In genomic region chr3:44337253-44337652, GRCh38 we compare ENCODE assay signal across 8 cellular contexts. TPM values are rescaled to one million over a fixed set of nuclear protein-coding genes. Genes with fewer than 3 reads are reported as not detected.
DNase-seq lines count a peak whose midpoint lies in the region; ATAC-seq, FAIRE-seq and TF ChIP-seq lines count a peak whose summit lies in the region.

No MANE protein-coding gene starts in this region.

- peak in 1 of 3 experiments; percentile 9 for TF ChIP-seq CTCF in keratinocyte (optimal IDR thresholded peaks at IDR 0.05 in 1 of 3, IDR thresholded peaks at IDR 0.05 in 1 of 3, conservative IDR thresholded peaks at IDR 0.05 in 1 of 3; ENCODE audit: extremely low read depth in 1 of 3, insufficient read depth in 2 of 3, low read length in 3 of 3)

- peaks cover 6% of the 10 kb centered on the region for H3K27me3 ChIP-seq in keratinocyte (ENCODE audit: control insufficient read depth, extremely low read depth, insufficient read depth, low read length)

- peaks cover 11% of the 10 kb centered on the region for H3K27me3 Mint-ChIP-seq in activated CD4-positive, alpha-beta T cell treated with anti-CD3 and anti-CD28 coated beads, Interleukin-2, amount 10 ng/mL, durations not matched to agents 24 days and 14 days
- peaks cover 3% of the 10 kb centered on the region for H3K27me3 Mint-ChIP-seq in activated naive CD8-positive, alpha-beta T cell

- no peaks in the 10 kb centered on the region for H3K9me3 Mint-ChIP-seq in activated CD4-positive, alpha-beta T cell treated with anti-CD3 and anti-CD28 coated beads, Interleukin-2, amount 10 ng/mL, durations not matched to agents 24 days and 14 days
- H3K9me3 Mint-ChIP-seq in activated naive CD8-positive, alpha-beta T cell (ENCODE audit: low read depth) = no peaks in the 10 kb centered on the region

- peak overlapping the region in 2 of 3 experiments; percentile 86 to 96 for H3K4me3 ChIP-seq in keratinocyte (ENCODE audit: control insufficient read depth in 2 of 3, extremely low read depth in 1 of 3, insufficient read depth in 2 of 3, low read depth in 1 of 3, low read length in 3 of 3)

- H3K79me2 ChIP-seq in keratinocyte (ENCODE audit: control insufficient read depth, insufficient read depth, low read length) = peaks cover 25% of the 10 kb centered on the region

- H3K36me3 Mint-ChIP-seq in activated CD4-positive, alpha-beta T cell treated with anti-CD3 and anti-CD28 coated beads, Interleukin-2, amount 10 ng/mL, durations not matched to agents 24 days and 14 days (ENCODE audit: low read depth) = peaks cover 6% of the 10 kb centered on the region
- H3K36me3 Mint-ChIP-seq in activated naive CD8-positive, alpha-beta T cell = no peaks in the 10 kb centered on the region

- dilution Hi-C loops in keratinocyte (cut with MboI; ENCODE audit: extremely low pct_ligation_motif_present, low sequenced_read_pairs) = no loop called here

- no peaks in the 10 kb centered on the region for H3K9me3 ChIP-seq in keratinocyte (ENCODE audit: control insufficient read depth, low read depth, low read length)

- H2AFZ ChIP-seq in keratinocyte (ENCODE audit: control insufficient read depth, low read length) = peak overlapping the region; percentile 86

- peaks cover 2% of the 10 kb centered on the region for H3K9me1 ChIP-seq in keratinocyte (ENCODE audit: control insufficient read depth, extremely low read depth, insufficient read depth, low read length)

- FAIRE-seq in keratinocyte (lab: Jason Lieb, UNC) = no peak

- H3K27ac ChIP-seq in keratinocyte (ENCODE audit: control insufficient read depth, insufficient read depth, low read length) (no peak overlapping the region), temporal lobe (ENCODE audit: low read depth, low read length) (peak overlapping the region; percentile 87)

- peak overlapping the region; percentile 95 for H3K9ac ChIP-seq in keratinocyte (ENCODE audit: control insufficient read depth, extremely low read depth, insufficient read depth, low read length)

- peak overlapping the region; percentile 100 for H3K4me3 Mint-ChIP-seq in activated CD4-positive, alpha-beta T cell treated with anti-CD3 and anti-CD28 coated beads, Interleukin-2, amount 10 ng/mL, durations not matched to agents 24 days and 14 days
- peak overlapping the region; percentile 97 for H3K4me3 Mint-ChIP-seq in activated naive CD8-positive, alpha-beta T cell

- H3K4me2 ChIP-seq in keratinocyte (ENCODE audit: control insufficient read depth, extremely low read depth, insufficient read depth, low read depth, low read length) = peak overlapping the region; percentile 95

- ATAC-seq in GM21737 (IDR thresholded peaks at IDR 0.05; ENCODE audit: unreplicated experiment) (no peak), GM21447 (IDR thresholded peaks at IDR 0.05; ENCODE audit: unreplicated experiment) (no peak)

- H3K4me1 ChIP-seq in keratinocyte (ENCODE audit: control insufficient read depth, extremely low read depth, insufficient read depth, low read length) = peaks cover 13% of the 10 kb centered on the region

- peak overlapping the region; percentile 98 for H3K27ac Mint-ChIP-seq in activated CD4-positive, alpha-beta T cell treated with anti-CD3 and anti-CD28 coated beads, Interleukin-2, amount 10 ng/mL, durations not matched to agents 24 days and 14 days
- H3K27ac Mint-ChIP-seq in activated naive CD8-positive, alpha-beta T cell = peak overlapping the region; percentile 97

- no peaks in the 10 kb centered on the region for H4K20me1 ChIP-seq in keratinocyte (ENCODE audit: control insufficient read depth, extremely low read depth, insufficient read depth, low read length)

- H3K4me1 Mint-ChIP-seq in activated CD4-positive, alpha-beta T cell treated with anti-CD3 and anti-CD28 coated beads, Interleukin-2, amount 10 ng/mL, durations not matched to agents 24 days and 14 days = peaks cover 19% of the 10 kb centered on the region
- H3K4me1 Mint-ChIP-seq in activated naive CD8-positive, alpha-beta T cell (ENCODE audit: low read depth) = peaks cover 33% of the 10 kb centered on the region

- no peak for DNase-seq in activated CD4-positive, alpha-beta T cell treated with anti-CD3 and anti-CD28 coated beads, Interleukin-2, amount 10 ng/mL, durations not matched to agents 24 days and 14 days
- DNase-seq in activated CD4-positive, alpha-beta T cell treated with anti-CD3 and anti-CD28 coated beads, Interleukin-2, amount 50 U/mL, for 48 hours = no peak
- DNase-seq in keratinocyte (ENCODE audit: low read depth, low spot score) (no peak), NCI-H1436 (lab: John Stamatoyannopoulos, UW) (no peak)

- no peaks in the 10 kb centered on the region for H3K36me3 ChIP-seq in keratinocyte (ENCODE audit: control insufficient read depth in 2 of 2, extremely low read depth in 1 of 2, insufficient read depth in 2 of 2, low read length in 2 of 2)

- intact Hi-C loops in activated CD4-positive, alpha-beta T cell treated with anti-CD3 and anti-CD28 coated beads, Interleukin-2, amount 10 ng/mL, durations not matched to agents 24 days and 14 days (cut with micrococcal nuclease) = loop anchor here (5.0 to 10.0 kb wide), 4 partner anchors 290 to 1532 kb away; partner anchors contain the start of genes ACKR2, EXOSC7, HIGD1A and TMEM42

RNA-seq across cellular contexts. Expression of gene TCAIM, which starts 1.3 kb away (rescaled TPM):
- 14.3 and 14.6 TPM in 2 replicates for total RNA-seq in activated CD4-positive, alpha-beta T cell treated with anti-CD3 and anti-CD28 coated beads, Interleukin-2, amount 10 ng/mL, durations not matched to agents 24 days and 14 days
- 19.4 to 28.0 TPM (median 20.5 TPM) in 3 replicates for polyA plus RNA-seq in keratinocyte
- 11.4 TPM for polyA plus RNA-seq in keratinocyte (2011; ENCODE audit: low read depth)
- polyA plus RNA-seq in keratinocyte (2011; cell fraction: cytosol; rRNA removed) = 16.8 and 29.9 TPM in 2 replicates
- 13.8 and 14.4 TPM in 2 replicates for polyA plus RNA-seq in keratinocyte (2011; cell fraction: nucleus; rRNA removed)
- polyA plus RNA-seq in keratinocyte (2012; ENCODE audit: low replicate concordance) = 13.4 and 17.4 TPM in 2 replicates
- polyA minus RNA-seq in keratinocyte = 2.3 to 25.6 TPM (median 15.8 TPM) in 3 replicates
- polyA minus RNA-seq in keratinocyte (2011; cell fraction: cytosol; rRNA and poly(A)+ RNA removed) = 18.8 TPM
- 12.3 and 17.7 TPM in 2 replicates for polyA minus RNA-seq in keratinocyte (2011; cell fraction: nucleus; rRNA and poly(A)+ RNA removed)
- 28.5 TPM for total RNA-seq in temporal lobe
